In the genomic region with DNA sequence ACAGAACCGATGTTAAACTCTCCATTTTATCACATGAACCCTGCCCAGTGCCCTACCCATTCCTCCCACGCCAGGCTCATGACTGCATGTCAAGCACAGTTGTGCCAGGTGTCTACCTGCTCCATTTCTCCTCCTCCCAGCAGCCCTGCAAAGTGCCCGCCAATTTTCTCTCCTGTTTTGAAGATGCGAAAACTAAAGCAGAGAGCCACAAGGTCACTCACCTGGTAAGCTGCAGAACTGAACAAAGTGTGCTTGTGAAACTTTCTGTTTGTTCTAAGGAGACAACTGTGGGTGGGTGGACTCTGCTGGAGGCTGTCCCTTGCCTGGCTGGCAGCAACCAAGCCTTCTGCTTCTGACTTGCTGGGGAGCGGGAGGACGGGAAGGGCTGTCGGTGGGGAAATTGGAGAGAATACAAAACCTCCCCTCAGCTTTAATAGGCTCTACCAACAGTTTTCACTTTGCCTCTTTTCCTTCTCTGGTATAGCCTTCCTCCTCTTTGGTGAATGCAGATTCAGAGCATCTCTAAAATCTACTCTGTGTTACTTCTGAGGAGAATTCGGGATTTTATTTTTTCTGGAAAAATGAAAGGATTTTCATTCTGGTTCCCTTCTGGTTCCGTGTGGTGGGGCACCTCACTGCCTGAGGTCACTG, we compare ENCODE assay signal across 1 cellular context.
TF ChIP-seq lines count a peak whose summit lies in the region.

No MANE protein-coding gene starts in this region.

TF ChIP-seq in HepG2, 621 proteins besides CTCF, POLR2A, EP300 and RAD21 (continued from another document and continues in another):
- TF ChIP-seq, protein P1, sequence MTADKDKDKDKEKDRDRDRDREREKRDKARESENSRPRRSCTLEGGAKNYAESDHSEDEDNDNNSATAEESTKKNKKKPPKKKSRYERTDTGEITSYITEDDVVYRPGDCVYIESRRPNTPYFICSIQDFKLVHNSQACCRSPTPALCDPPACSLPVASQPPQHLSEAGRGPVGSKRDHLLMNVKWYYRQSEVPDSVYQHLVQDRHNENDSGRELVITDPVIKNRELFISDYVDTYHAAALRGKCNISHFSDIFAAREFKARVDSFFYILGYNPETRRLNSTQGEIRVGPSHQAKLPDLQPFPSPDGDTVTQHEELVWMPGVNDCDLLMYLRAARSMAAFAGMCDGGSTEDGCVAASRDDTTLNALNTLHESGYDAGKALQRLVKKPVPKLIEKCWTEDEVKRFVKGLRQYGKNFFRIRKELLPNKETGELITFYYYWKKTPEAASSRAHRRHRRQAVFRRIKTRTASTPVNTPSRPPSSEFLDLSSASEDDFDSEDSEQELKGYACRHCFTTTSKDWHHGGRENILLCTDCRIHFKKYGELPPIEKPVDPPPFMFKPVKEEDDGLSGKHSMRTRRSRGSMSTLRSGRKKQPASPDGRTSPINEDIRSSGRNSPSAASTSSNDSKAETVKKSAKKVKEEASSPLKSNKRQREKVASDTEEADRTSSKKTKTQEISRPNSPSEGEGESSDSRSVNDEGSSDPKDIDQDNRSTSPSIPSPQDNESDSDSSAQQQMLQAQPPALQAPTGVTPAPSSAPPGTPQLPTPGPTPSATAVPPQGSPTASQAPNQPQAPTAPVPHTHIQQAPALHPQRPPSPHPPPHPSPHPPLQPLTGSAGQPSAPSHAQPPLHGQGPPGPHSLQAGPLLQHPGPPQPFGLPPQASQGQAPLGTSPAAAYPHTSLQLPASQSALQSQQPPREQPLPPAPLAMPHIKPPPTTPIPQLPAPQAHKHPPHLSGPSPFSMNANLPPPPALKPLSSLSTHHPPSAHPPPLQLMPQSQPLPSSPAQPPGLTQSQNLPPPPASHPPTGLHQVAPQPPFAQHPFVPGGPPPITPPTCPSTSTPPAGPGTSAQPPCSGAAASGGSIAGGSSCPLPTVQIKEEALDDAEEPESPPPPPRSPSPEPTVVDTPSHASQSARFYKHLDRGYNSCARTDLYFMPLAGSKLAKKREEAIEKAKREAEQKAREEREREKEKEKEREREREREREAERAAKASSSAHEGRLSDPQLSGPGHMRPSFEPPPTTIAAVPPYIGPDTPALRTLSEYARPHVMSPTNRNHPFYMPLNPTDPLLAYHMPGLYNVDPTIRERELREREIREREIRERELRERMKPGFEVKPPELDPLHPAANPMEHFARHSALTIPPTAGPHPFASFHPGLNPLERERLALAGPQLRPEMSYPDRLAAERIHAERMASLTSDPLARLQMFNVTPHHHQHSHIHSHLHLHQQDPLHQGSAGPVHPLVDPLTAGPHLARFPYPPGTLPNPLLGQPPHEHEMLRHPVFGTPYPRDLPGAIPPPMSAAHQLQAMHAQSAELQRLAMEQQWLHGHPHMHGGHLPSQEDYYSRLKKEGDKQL (CRISPR knock-in tag; IDR thresholded peaks at IDR 0.05; ENCODE audit: low read depth): peak; percentile 29; the same call in 1 of the 2 replicates
- TF ChIP-seq SMAD3 (CRISPR knock-in tag; IDR thresholded peaks at IDR 0.05): 0 out of 2 replicates have a peak, but pooled peaks have one; percentile 36
- no peak for TF ChIP-seq ZNF652 (CRISPR knock-in tag; IDR thresholded peaks at IDR 0.05; ENCODE audit: borderline replicate concordance, low read depth)
- no peak for TF ChIP-seq SMAD1 (CRISPR knock-in tag; IDR thresholded peaks at IDR 0.05; ENCODE audit: borderline replicate concordance, low read depth)
- TF ChIP-seq HOXA3 (CRISPR knock-in tag; IDR thresholded peaks at IDR 0.05): peak; percentile 32; the same call in 1 of the 2 replicates
- TF ChIP-seq AGO1 (IDR thresholded peaks at IDR 0.05; ENCODE audit: low read depth, low read length, poor library complexity, severe bottlenecking): no peak
- TF ChIP-seq ISL2 (CRISPR knock-in tag; IDR thresholded peaks at IDR 0.05): peak; percentile 46; the same call in 1 of the 2 replicates
- TF ChIP-seq FOXJ3 (CRISPR knock-in tag; IDR thresholded peaks at IDR 0.05; ENCODE audit: borderline replicate concordance): peak; percentile 15; the same call in 1 of the 2 replicates
- 0 out of 2 replicates have a peak, but pooled peaks have one; percentile 42 for TF ChIP-seq ZNF792 (CRISPR knock-in tag; IDR thresholded peaks at IDR 0.05)
- peak; percentile 50 for TF ChIP-seq TEAD3 (CRISPR knock-in tag; optimal IDR thresholded peaks at IDR 0.05; ENCODE audit: borderline replicate concordance)
- no peak for TF ChIP-seq KLF6 (CRISPR knock-in tag; IDR thresholded peaks at IDR 0.05)
- TF ChIP-seq, protein P2, sequence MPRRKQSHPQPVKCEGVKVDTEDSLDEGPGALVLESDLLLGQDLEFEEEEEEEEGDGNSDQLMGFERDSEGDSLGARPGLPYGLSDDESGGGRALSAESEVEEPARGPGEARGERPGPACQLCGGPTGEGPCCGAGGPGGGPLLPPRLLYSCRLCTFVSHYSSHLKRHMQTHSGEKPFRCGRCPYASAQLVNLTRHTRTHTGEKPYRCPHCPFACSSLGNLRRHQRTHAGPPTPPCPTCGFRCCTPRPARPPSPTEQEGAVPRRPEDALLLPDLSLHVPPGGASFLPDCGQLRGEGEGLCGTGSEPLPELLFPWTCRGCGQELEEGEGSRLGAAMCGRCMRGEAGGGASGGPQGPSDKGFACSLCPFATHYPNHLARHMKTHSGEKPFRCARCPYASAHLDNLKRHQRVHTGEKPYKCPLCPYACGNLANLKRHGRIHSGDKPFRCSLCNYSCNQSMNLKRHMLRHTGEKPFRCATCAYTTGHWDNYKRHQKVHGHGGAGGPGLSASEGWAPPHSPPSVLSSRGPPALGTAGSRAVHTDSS (CRISPR knock-in tag; conservative IDR thresholded peaks at IDR 0.05): no peak
- peak; percentile 69; the same call in 1 of the 2 replicates for TF ChIP-seq ERF (CRISPR knock-in tag; IDR thresholded peaks at IDR 0.05)
- peak; percentile 54; the same call in 1 of the 2 replicates for TF ChIP-seq MIER2 (CRISPR knock-in tag; IDR thresholded peaks at IDR 0.05)
- TF ChIP-seq, protein P3, sequence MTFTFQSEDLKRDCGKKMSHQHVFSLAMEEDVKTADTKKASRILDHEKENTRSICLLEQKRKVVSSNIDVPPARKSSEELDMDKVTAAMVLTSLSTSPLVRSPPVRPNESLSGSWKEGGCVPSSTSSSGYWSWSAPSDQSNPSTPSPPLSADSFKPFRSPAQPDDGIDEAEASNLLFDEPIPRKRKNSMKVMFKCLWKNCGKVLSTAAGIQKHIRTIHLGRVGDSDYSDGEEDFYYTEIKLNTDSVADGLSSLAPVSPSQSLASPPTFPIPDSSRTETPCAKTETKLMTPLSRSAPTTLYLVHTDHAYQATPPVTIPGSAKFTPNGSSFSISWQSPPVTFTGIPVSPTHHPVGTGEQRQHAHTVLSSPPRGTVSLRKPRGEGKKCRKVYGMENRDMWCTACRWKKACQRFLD (CRISPR knock-in tag; IDR thresholded peaks at IDR 0.05; ENCODE audit: borderline replicate concordance): no peak
- TF ChIP-seq ZNF510 (CRISPR knock-in tag; IDR thresholded peaks at IDR 0.05; ENCODE audit: low read depth): 0 out of 2 replicates have a peak, but pooled peaks have one; percentile 57
- TF ChIP-seq, protein P4, sequence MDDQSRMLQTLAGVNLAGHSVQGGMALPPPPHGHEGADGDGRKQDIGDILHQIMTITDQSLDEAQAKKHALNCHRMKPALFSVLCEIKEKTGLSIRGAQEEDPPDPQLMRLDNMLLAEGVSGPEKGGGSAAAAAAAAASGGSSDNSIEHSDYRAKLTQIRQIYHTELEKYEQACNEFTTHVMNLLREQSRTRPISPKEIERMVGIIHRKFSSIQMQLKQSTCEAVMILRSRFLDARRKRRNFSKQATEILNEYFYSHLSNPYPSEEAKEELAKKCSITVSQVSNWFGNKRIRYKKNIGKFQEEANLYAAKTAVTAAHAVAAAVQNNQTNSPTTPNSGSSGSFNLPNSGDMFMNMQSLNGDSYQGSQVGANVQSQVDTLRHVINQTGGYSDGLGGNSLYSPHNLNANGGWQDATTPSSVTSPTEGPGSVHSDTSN (CRISPR knock-in tag; IDR thresholded peaks at IDR 0.05; ENCODE audit: borderline replicate concordance): no peak
- TF ChIP-seq, protein P5, sequence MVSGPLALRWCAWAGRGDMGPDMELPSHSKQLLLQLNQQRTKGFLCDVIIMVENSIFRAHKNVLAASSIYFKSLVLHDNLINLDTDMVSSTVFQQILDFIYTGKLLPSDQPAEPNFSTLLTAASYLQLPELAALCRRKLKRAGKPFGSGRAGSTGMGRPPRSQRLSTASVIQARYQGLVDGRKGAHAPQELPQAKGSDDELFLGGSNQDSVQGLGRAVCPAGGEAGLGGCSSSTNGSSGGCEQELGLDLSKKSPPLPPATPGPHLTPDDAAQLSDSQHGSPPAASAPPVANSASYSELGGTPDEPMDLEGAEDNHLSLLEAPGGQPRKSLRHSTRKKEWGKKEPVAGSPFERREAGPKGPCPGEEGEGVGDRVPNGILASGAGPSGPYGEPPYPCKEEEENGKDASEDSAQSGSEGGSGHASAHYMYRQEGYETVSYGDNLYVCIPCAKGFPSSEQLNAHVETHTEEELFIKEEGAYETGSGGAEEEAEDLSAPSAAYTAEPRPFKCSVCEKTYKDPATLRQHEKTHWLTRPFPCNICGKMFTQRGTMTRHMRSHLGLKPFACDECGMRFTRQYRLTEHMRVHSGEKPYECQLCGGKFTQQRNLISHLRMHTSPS (CRISPR knock-in tag; IDR thresholded peaks at IDR 0.05; ENCODE audit: low read depth): no peak
- no peak for TF ChIP-seq KLF12 (CRISPR knock-in tag; IDR thresholded peaks at IDR 0.05; ENCODE audit: borderline replicate concordance)
- TF ChIP-seq, protein P6, sequence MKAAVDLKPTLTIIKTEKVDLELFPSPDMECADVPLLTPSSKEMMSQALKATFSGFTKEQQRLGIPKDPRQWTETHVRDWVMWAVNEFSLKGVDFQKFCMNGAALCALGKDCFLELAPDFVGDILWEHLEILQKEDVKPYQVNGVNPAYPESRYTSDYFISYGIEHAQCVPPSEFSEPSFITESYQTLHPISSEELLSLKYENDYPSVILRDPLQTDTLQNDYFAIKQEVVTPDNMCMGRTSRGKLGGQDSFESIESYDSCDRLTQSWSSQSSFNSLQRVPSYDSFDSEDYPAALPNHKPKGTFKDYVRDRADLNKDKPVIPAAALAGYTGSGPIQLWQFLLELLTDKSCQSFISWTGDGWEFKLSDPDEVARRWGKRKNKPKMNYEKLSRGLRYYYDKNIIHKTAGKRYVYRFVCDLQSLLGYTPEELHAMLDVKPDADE (CRISPR knock-in tag; IDR thresholded peaks at IDR 0.05): no peak
- no peak for TF ChIP-seq SRY (CRISPR knock-in tag; IDR thresholded peaks at IDR 0.05)
- TF ChIP-seq, protein P7, sequence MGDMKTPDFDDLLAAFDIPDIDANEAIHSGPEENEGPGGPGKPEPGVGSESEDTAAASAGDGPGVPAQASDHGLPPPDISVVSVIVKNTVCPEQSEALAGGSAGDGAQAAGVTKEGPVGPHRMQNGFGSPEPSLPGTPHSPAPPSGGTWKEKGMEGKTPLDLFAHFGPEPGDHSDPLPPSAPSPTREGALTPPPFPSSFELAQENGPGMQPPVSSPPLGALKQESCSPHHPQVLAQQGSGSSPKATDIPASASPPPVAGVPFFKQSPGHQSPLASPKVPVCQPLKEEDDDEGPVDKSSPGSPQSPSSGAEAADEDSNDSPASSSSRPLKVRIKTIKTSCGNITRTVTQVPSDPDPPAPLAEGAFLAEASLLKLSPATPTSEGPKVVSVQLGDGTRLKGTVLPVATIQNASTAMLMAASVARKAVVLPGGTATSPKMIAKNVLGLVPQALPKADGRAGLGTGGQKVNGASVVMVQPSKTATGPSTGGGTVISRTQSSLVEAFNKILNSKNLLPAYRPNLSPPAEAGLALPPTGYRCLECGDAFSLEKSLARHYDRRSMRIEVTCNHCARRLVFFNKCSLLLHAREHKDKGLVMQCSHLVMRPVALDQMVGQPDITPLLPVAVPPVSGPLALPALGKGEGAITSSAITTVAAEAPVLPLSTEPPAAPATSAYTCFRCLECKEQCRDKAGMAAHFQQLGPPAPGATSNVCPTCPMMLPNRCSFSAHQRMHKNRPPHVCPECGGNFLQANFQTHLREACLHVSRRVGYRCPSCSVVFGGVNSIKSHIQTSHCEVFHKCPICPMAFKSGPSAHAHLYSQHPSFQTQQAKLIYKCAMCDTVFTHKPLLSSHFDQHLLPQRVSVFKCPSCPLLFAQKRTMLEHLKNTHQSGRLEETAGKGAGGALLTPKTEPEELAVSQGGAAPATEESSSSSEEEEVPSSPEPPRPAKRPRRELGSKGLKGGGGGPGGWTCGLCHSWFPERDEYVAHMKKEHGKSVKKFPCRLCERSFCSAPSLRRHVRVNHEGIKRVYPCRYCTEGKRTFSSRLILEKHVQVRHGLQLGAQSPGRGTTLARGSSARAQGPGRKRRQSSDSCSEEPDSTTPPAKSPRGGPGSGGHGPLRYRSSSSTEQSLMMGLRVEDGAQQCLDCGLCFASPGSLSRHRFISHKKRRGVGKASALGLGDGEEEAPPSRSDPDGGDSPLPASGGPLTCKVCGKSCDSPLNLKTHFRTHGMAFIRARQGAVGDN (CRISPR knock-in tag; IDR thresholded peaks at IDR 0.05): peak; percentile 60
- 0 out of 2 replicates have a peak, but pooled peaks have one; percentile 2 for TF ChIP-seq STAG1 (CRISPR knock-in tag; IDR thresholded peaks at IDR 0.05)
- TF ChIP-seq, protein P8, sequence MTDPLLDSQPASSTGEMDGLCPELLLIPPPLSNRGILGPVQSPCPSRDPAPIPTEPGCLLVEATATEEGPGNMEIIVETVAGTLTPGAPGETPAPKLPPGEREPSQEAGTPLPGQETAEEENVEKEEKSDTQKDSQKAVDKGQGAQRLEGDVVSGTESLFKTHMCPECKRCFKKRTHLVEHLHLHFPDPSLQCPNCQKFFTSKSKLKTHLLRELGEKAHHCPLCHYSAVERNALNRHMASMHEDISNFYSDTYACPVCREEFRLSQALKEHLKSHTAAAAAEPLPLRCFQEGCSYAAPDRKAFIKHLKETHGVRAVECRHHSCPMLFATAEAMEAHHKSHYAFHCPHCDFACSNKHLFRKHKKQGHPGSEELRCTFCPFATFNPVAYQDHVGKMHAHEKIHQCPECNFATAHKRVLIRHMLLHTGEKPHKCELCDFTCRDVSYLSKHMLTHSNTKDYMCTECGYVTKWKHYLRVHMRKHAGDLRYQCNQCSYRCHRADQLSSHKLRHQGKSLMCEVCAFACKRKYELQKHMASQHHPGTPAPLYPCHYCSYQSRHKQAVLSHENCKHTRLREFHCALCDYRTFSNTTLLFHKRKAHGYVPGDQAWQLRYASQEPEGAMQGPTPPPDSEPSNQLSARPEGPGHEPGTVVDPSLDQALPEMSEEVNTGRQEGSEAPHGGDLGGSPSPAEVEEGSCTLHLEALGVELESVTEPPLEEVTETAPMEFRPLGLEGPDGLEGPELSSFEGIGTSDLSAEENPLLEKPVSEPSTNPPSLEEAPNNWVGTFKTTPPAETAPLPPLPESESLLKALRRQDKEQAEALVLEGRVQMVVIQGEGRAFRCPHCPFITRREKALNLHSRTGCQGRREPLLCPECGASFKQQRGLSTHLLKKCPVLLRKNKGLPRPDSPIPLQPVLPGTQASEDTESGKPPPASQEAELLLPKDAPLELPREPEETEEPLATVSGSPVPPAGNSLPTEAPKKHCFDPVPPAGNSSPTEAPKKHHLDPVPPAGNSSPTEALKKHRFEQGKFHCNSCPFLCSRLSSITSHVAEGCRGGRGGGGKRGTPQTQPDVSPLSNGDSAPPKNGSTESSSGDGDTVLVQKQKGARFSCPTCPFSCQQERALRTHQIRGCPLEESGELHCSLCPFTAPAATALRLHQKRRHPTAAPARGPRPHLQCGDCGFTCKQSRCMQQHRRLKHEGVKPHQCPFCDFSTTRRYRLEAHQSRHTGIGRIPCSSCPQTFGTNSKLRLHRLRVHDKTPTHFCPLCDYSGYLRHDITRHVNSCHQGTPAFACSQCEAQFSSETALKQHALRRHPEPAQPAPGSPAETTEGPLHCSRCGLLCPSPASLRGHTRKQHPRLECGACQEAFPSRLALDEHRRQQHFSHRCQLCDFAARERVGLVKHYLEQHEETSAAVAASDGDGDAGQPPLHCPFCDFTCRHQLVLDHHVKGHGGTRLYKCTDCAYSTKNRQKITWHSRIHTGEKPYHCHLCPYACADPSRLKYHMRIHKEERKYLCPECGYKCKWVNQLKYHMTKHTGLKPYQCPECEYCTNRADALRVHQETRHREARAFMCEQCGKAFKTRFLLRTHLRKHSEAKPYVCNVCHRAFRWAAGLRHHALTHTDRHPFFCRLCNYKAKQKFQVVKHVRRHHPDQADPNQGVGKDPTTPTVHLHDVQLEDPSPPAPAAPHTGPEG (CRISPR knock-in tag; IDR thresholded peaks at IDR 0.05): 0 out of 2 replicates have a peak, but pooled peaks have one; percentile 31
- TF ChIP-seq HDAC1 (CRISPR knock-in tag; IDR thresholded peaks at IDR 0.05): peak; percentile 57; the same call in 1 of the 2 replicates
- no peak for TF ChIP-seq NBN (conservative IDR thresholded peaks at IDR 0.05)
